In genomic region chr1:5640845-5641244, GRCh38 we compare ENCODE assay signal across 16 cellular contexts.
DNase-seq lines count a peak whose midpoint lies in the region; ATAC-seq and TF ChIP-seq lines count a peak whose summit lies in the region.
"Had no signal": no experiment of that assay in that cellular context is flagged by ENCODE, and none has a peak within 500 bp of the region (broad histone marks: within the 10 kb centered on the region; RNA-seq: fewer than 3 reads in every experiment).

No MANE protein-coding gene starts in this region.

- no peaks in the 10 kb centered on the region for H3K9me3 Mint-ChIP-seq in natural killer cell treated with Interleukin-12 subunit alpha and Interleukin-12 subunit beta and Interleukin-15 and Interleukin-18, amount 100 ng/mL, for 72 hours
- H3K9me3 Mint-ChIP-seq in natural killer cell (peaks cover 0 to 3% of the 10 kb centered on the region in 2 donors), endothelial cell (ENCODE audit: unreplicated experiment) (no peaks in the 10 kb centered on the region)
- peaks cover 4% of the 10 kb centered on the region for H3K9me3 Mint-ChIP-seq in activated T-helper 17 cell treated with anti-CD3 and anti-CD28 coated beads, Interleukin-2, amount 50 U/mL, for 72 hours

- no peak overlapping the region for H3K9ac ChIP-seq in MM.1S (ENCODE audit: low read length)

- H3K27ac Mint-ChIP-seq in natural killer cell treated with Interleukin-12 subunit alpha and Interleukin-12 subunit beta and Interleukin-15 and Interleukin-18, amount 100 ng/mL, for 72 hours: no peak overlapping the region
- no peak overlapping the region for H3K27ac Mint-ChIP-seq in natural killer cell
- no peak overlapping the region for H3K27ac Mint-ChIP-seq in endothelial cell (ENCODE audit: unreplicated experiment)
- H3K27ac Mint-ChIP-seq in activated T-helper 17 cell treated with anti-CD3 and anti-CD28 coated beads, Interleukin-2, amount 50 U/mL, for 72 hours: no peak overlapping the region
- H3K27ac Mint-ChIP-seq: dendritic cell treated with granulocyte-macrophage colony-stimulating factor and Interleukin-4, amounts not matched to agents 40 ng/mL and 50 ng/mL, for 4 days; naive thymus-derived CD4-positive, alpha-beta T cell had no signal

- in situ Hi-C loops in gastrocnemius medialis (cut with MboI; ENCODE audit: low sequenced_read_pairs in 4 of 4): no loop called here

- H4K20me1 ChIP-seq in MM.1S (ENCODE audit: insufficient read depth, low read length): no peaks in the 10 kb centered on the region

- H3K9me2 ChIP-seq in MM.1S (replicated peaks; ENCODE audit: insufficient read depth, low read length): no peaks in the 10 kb centered on the region

- ATAC-seq in natural killer cell treated with Interleukin-12 subunit alpha and Interleukin-12 subunit beta and Interleukin-15 and Interleukin-18, amount 100 ng/mL, for 72 hours: no peak
- ATAC-seq in natural killer cell (no peak), gastrocnemius medialis (no peak), HG03460 (IDR thresholded peaks at IDR 0.05; ENCODE audit: unreplicated experiment) (no peak)
- no peak for ATAC-seq in activated T-helper 17 cell treated with anti-CD3 and anti-CD28 coated beads, Interleukin-2, amount 50 U/mL, for 72 hours (replicated peaks)
- ATAC-seq: left ventricle myocardium superior; naive thymus-derived CD4-positive, alpha-beta T cell had no signal

- H2AFZ ChIP-seq in MM.1S (ENCODE audit: low read length): no peak overlapping the region
- H2AFZ ChIP-seq: hepatocyte had no signal

- TF ChIP-seq POLR2A in gastrocnemius medialis (IDR thresholded peaks at IDR 0.05): no peak

- peaks cover 17 to 24% of the 10 kb centered on the region in 2 donors for H3K27me3 Mint-ChIP-seq in natural killer cell treated with Interleukin-12 subunit alpha and Interleukin-12 subunit beta and Interleukin-15 and Interleukin-18, amount 100 ng/mL, for 72 hours
- peaks cover 17 to 23% of the 10 kb centered on the region in 2 donors for H3K27me3 Mint-ChIP-seq in natural killer cell (ENCODE audit: low read depth in 2 of 2)
- H3K27me3 Mint-ChIP-seq in endothelial cell (ENCODE audit: unreplicated experiment): peaks cover 9% of the 10 kb centered on the region
- peaks cover 21% of the 10 kb centered on the region for H3K27me3 Mint-ChIP-seq in activated T-helper 17 cell treated with anti-CD3 and anti-CD28 coated beads, Interleukin-2, amount 50 U/mL, for 72 hours

- H3K36me3 ChIP-seq in MM.1S (replicated peaks; ENCODE audit: insufficient read depth, low read length) (no peaks in the 10 kb centered on the region), gastrocnemius medialis (no peaks in the 10 kb centered on the region)

- no peaks in the 10 kb centered on the region for H3F3A ChIP-seq in MM.1S (ENCODE audit: insufficient read depth, low read length)

- H3K27ac ChIP-seq in MM.1S (ENCODE audit: low read length): no peak overlapping the region
- no peak overlapping the region for H3K27ac ChIP-seq in gastrocnemius medialis
- H3K27ac ChIP-seq: hepatocyte, RWPE1 had no signal

- H3K4me1 ChIP-seq in MM.1S (ENCODE audit: low read length) (no peaks in the 10 kb centered on the region), gastrocnemius medialis (no peaks in the 10 kb centered on the region)

- H3K9me3 ChIP-seq in MM.1S (replicated peaks; ENCODE audit: insufficient read depth, low read length) (no peaks in the 10 kb centered on the region), gastrocnemius medialis (no peaks in the 10 kb centered on the region)

- TF ChIP-seq CTCF in natural killer cell (IDR thresholded peaks at IDR 0.05) (no peak), MM.1S (IDR thresholded peaks at IDR 0.05; ENCODE audit: low read length) (0 out of 2 replicates have a peak, but pooled peaks have one; percentile 11), endothelial cell (IDR thresholded peaks at IDR 0.05; ENCODE audit: unreplicated experiment) (peak; percentile 36), gastrocnemius medialis (IDR thresholded peaks at IDR 0.05 in 4 of 5, conservative IDR thresholded peaks at IDR 0.05 in 1 of 5) (no peak)

- no peaks in the 10 kb centered on the region for H3K4me1 Mint-ChIP-seq in natural killer cell treated with Interleukin-12 subunit alpha and Interleukin-12 subunit beta and Interleukin-15 and Interleukin-18, amount 100 ng/mL, for 72 hours (ENCODE audit: low read depth in 2 of 2)
- no peaks in the 10 kb centered on the region for H3K4me1 Mint-ChIP-seq in natural killer cell
- H3K4me1 Mint-ChIP-seq in endothelial cell (ENCODE audit: unreplicated experiment): peaks cover 7% of the 10 kb centered on the region
- H3K4me1 Mint-ChIP-seq in activated T-helper 17 cell treated with anti-CD3 and anti-CD28 coated beads, Interleukin-2, amount 50 U/mL, for 72 hours: no peaks in the 10 kb centered on the region

- H3K4me3 ChIP-seq in MM.1S (ENCODE audit: low read length): no peak overlapping the region
- H3K4me3 ChIP-seq in gastrocnemius medialis: no peak overlapping the region
- H3K4me3 ChIP-seq: hepatocyte had no signal

- intact Hi-C loops in natural killer cell (cut with micrococcal nuclease) (no loop called here), gastrocnemius medialis (cut with DNase I; ENCODE audit: low total_unique reads) (no loop called here)

- peaks cover 4% of the 10 kb centered on the region for H3K36me3 Mint-ChIP-seq in natural killer cell treated with Interleukin-12 subunit alpha and Interleukin-12 subunit beta and Interleukin-15 and Interleukin-18, amount 100 ng/mL, for 72 hours
- no peaks in the 10 kb centered on the region for H3K36me3 Mint-ChIP-seq in natural killer cell
- no peaks in the 10 kb centered on the region for H3K36me3 Mint-ChIP-seq in endothelial cell (ENCODE audit: low read depth, unreplicated experiment)
- no peaks in the 10 kb centered on the region for H3K36me3 Mint-ChIP-seq in activated T-helper 17 cell treated with anti-CD3 and anti-CD28 coated beads, Interleukin-2, amount 50 U/mL, for 72 hours (ENCODE audit: low read depth)

- H3K4me3 Mint-ChIP-seq in natural killer cell treated with Interleukin-12 subunit alpha and Interleukin-12 subunit beta and Interleukin-15 and Interleukin-18, amount 100 ng/mL, for 72 hours: no peak overlapping the region
- no peak overlapping the region for H3K4me3 Mint-ChIP-seq in natural killer cell
- no peak overlapping the region for H3K4me3 Mint-ChIP-seq in endothelial cell (ENCODE audit: unreplicated experiment)
- no peak overlapping the region for H3K4me3 Mint-ChIP-seq in activated T-helper 17 cell treated with anti-CD3 and anti-CD28 coated beads, Interleukin-2, amount 50 U/mL, for 72 hours
- H3K4me3 Mint-ChIP-seq: dendritic cell treated with granulocyte-macrophage colony-stimulating factor and Interleukin-4, amounts not matched to agents 40 ng/mL and 50 ng/mL, for 4 days; naive thymus-derived CD4-positive, alpha-beta T cell had no signal

- H3K4me2 ChIP-seq in MM.1S (ENCODE audit: low read depth, low read length): no peak overlapping the region
- H3K4me2 ChIP-seq: hepatocyte had no signal

- peak; percentile 40 for DNase-seq in natural killer cell treated with Interleukin-12 subunit alpha and Interleukin-12 subunit beta and Interleukin-15 and Interleukin-18, amount 100 ng/mL, for 72 hours (ENCODE audit: low spot score)
- no peak for DNase-seq in natural killer cell
- DNase-seq in MM.1S: no peak
- peak; percentile 31 for DNase-seq in endothelial cell (ENCODE audit: low spot score)
- no peak for DNase-seq in gastrocnemius medialis
- DNase-seq: activated CD4-positive, alpha-beta T cell treated with anti-CD3 and anti-CD28 coated beads, Interleukin-2, amount 50 U/mL, for 4 hours; activated effector memory CD4-positive, alpha-beta T cell treated with anti-CD3 and anti-CD28 coated beads, Interleukin-2, amount 50 U/mL, for 16 hours; left ventricle myocardium superior; naive thymus-derived CD4-positive, alpha-beta T cell; NCI-H1092; NCI-H510A had no signal

- H3K27me3 ChIP-seq in MM.1S (replicated peaks; ENCODE audit: insufficient read depth, low read length) (peaks cover 85% of the 10 kb centered on the region), gastrocnemius medialis (no peaks in the 10 kb centered on the region)
- H3K27me3 ChIP-seq: hepatocyte had no signal

- H3K79me2 ChIP-seq in MM.1S (ENCODE audit: low read length): no peaks in the 10 kb centered on the region
- H3K79me2 ChIP-seq: hepatocyte had no signal

Comparison
In these comparisons a context has a peak if more than half of its experiments do, and no peak if none do; other contexts are left out.
1. DNase-seq: peak in natural killer cell treated with Interleukin-12 subunit alpha and Interleukin-12 subunit beta and Interleukin-15 and Interleukin-18, amount 100 ng/mL, for 72 hours (single experiment) and endothelial cell (single experiment); none in natural killer cell (single experiment), MM.1S (single experiment) and gastrocnemius medialis (0 of 2).
2. CTCF ChIP-seq: peak in MM.1S (single experiment) and endothelial cell (single experiment); none in natural killer cell (single experiment) and gastrocnemius medialis (0 of 5).